In genomic region chr3:172511783-172512357, GRCh38 we compare ENCODE assay signal across 9 cellular contexts. TPM values are rescaled to one million over a fixed set of nuclear protein-coding genes. Genes with fewer than 3 reads are reported as not detected.
DNase-seq lines count a peak whose midpoint lies in the region; ATAC-seq and TF ChIP-seq lines count a peak whose summit lies in the region.
"Had no signal": no experiment of that assay in that cellular context is flagged by ENCODE, and none has a peak within 500 bp of the region (broad histone marks: within the 10 kb centered on the region; RNA-seq: fewer than 3 reads in every experiment).

No MANE protein-coding gene starts in this region.

- no peak for DNase-seq in heart left ventricle
- no peak for DNase-seq in cardiac septum (ENCODE audit: low spot score)
- DNase-seq in activated T-cell treated with anti-CD3 and anti-CD28 coated beads, Interleukin-2, amount 50 U/mL, for 72 hours: peak in 1 of 2 donors; percentile 16
- no peak for DNase-seq in medulla oblongata (ENCODE audit: extremely low spot score)
- no peak for DNase-seq in Karpas-422
- no peak for DNase-seq in COLO829 (ENCODE audit: low spot score)

- H3K9ac ChIP-seq in subcutaneous abdominal adipose tissue (ENCODE audit: low read length in 5 of 5) (no peak overlapping the region), Karpas-422 (ENCODE audit: low read length) (no peak overlapping the region)

- H3K36me3 Mint-ChIP-seq in activated T-cell treated with anti-CD3 and anti-CD28 coated beads, Interleukin-2, amount 50 U/mL, for 72 hours (ENCODE audit: insufficient read depth in 2 of 2): peaks cover 29 to 49% of the 10 kb centered on the region in 2 donors

- peak overlapping the region; percentile 71 to 85 for H3K4me3 Mint-ChIP-seq in activated T-cell treated with anti-CD3 and anti-CD28 coated beads, Interleukin-2, amount 50 U/mL, for 72 hours

- H2AFZ ChIP-seq in Karpas-422 (ENCODE audit: low read length): no peak overlapping the region

- H3K4me1 Mint-ChIP-seq in activated T-cell treated with anti-CD3 and anti-CD28 coated beads, Interleukin-2, amount 50 U/mL, for 72 hours (ENCODE audit: low read depth): peaks cover 69% of the 10 kb centered on the region

- H3K9me3 Mint-ChIP-seq in activated T-cell treated with anti-CD3 and anti-CD28 coated beads, Interleukin-2, amount 50 U/mL, for 72 hours: peaks cover 0 to 5% of the 10 kb centered on the region in 2 donors

- H4K20me1 ChIP-seq in Karpas-422 (ENCODE audit: insufficient read depth, low read depth, low read length): no peaks in the 10 kb centered on the region

- H3K27me3 ChIP-seq in heart left ventricle: no peaks in the 10 kb centered on the region
- no peaks in the 10 kb centered on the region for H3K27me3 ChIP-seq in subcutaneous abdominal adipose tissue (ENCODE audit: control insufficient read depth in 5 of 5, insufficient read depth in 4 of 5, low read length in 5 of 5)
- no peaks in the 10 kb centered on the region for H3K27me3 ChIP-seq in Karpas-422 (ENCODE audit: low read length)

- H3K27ac ChIP-seq in heart left ventricle (peak overlapping the region in 7 of 12 donors; percentile 27 to 96 (median 67)), subcutaneous abdominal adipose tissue (ENCODE audit: low read depth, low read length) (peak overlapping the region; percentile 75), Karpas-422 (ENCODE audit: low read length) (no peak overlapping the region)
- H3K27ac ChIP-seq: C4-2B had no signal

- H3K4me3 ChIP-seq in heart left ventricle: peak overlapping the region in 1 of 12 donors; percentile 13
- H3K4me3 ChIP-seq in subcutaneous abdominal adipose tissue (ENCODE audit: low read depth in 1 of 5, low read length in 5 of 5): no peak overlapping the region
- H3K4me3 ChIP-seq in Karpas-422 (ENCODE audit: low read length): no peak overlapping the region

- WGBS in heart left ventricle, 4 donors: 85 to 95% (median 85%) methylated on average over 3 of the region's 3 CpGs

- H3K36me3 ChIP-seq in heart left ventricle (peaks cover 0 to 89% (median 71%) of the 10 kb centered on the region in 9 donors), subcutaneous abdominal adipose tissue (ENCODE audit: control insufficient read depth in 5 of 5, insufficient read depth in 5 of 5, low read length in 5 of 5) (peaks cover 39 to 73% (median 63%) of the 10 kb centered on the region in 5 donors), Karpas-422 (ENCODE audit: insufficient read depth, low read length) (no peaks in the 10 kb centered on the region)

- no peaks in the 10 kb centered on the region for H3K9me2 ChIP-seq in Karpas-422 (replicated peaks; ENCODE audit: insufficient read depth, low read length)

- H3K4me2 ChIP-seq in Karpas-422 (ENCODE audit: low read depth, low read length, poor library complexity, severe bottlenecking): no peak overlapping the region

- no peaks in the 10 kb centered on the region for H3K79me2 ChIP-seq in Karpas-422 (ENCODE audit: low read length)

- TF ChIP-seq CTCF in heart left ventricle (IDR thresholded peaks at IDR 0.05): no peak

- ATAC-seq in heart left ventricle (no peak), HG02973 (IDR thresholded peaks at IDR 0.05; ENCODE audit: unreplicated experiment) (peak; percentile 40)
- peak; percentile 71 for ATAC-seq in activated T-cell treated with anti-CD3 and anti-CD28 coated beads, Interleukin-2, amount 50 U/mL, for 72 hours (replicated peaks in 1 of 2)

- intact Hi-C loops in heart left ventricle (cut with DNase I): loop anchor here in 7 of 10 donors (2.0 to 10.0 kb wide), 3 partner anchors 83 to 85 kb away; no protein-coding TSS in a partner anchor
- intact Hi-C loops in cardiac septum (cut with DNase I): loop anchor here (5.0 kb wide), 1 partner anchor 50 kb away; no protein-coding TSS in a partner anchor

- TF ChIP-seq POLR2A in heart left ventricle (IDR thresholded peaks at IDR 0.05): no peak

- H3K9me3 ChIP-seq in heart left ventricle (no peaks in the 10 kb centered on the region), subcutaneous abdominal adipose tissue (ENCODE audit: control insufficient read depth in 5 of 5, low read length in 5 of 5) (no peaks in the 10 kb centered on the region), Karpas-422 (ENCODE audit: low read length) (no peaks in the 10 kb centered on the region)

- H3K4me1 ChIP-seq in heart left ventricle (peaks cover 4 to 69% (median 30%) of the 10 kb centered on the region in 12 donors), subcutaneous abdominal adipose tissue (ENCODE audit: control insufficient read depth in 5 of 5, insufficient read depth in 5 of 5, low read length in 5 of 5) (peaks cover 6 to 46% (median 31%) of the 10 kb centered on the region in 5 donors), Karpas-422 (ENCODE audit: low read length) (no peaks in the 10 kb centered on the region)

- H3K27me3 Mint-ChIP-seq in activated T-cell treated with anti-CD3 and anti-CD28 coated beads, Interleukin-2, amount 50 U/mL, for 72 hours (ENCODE audit: low read depth): no peaks in the 10 kb centered on the region

- H3K27ac Mint-ChIP-seq in activated T-cell treated with anti-CD3 and anti-CD28 coated beads, Interleukin-2, amount 50 U/mL, for 72 hours: peak overlapping the region; percentile 95

RNA-seq across cellular contexts. Expression of gene TNFSF10, which starts 11.4 kb away (rescaled TPM):
- 10 to 100 TPM in 8 of 9 donors, 1 to 10 TPM in 1; 7.0 to 80.4 (median 22.4) TPM for total RNA-seq in heart left ventricle
- 10 to 100 TPM; 15.2 to 18.3 TPM for polyA plus RNA-seq in heart left ventricle
- total RNA-seq in cardiac septum: 13.0 TPM
- total RNA-seq in activated T-cell treated with anti-CD3 and anti-CD28 coated beads, Interleukin-2, amount 50 U/mL, for 72 hours: 10 to 100 TPM; 30.3 to 44.0 TPM
- not detected in 2 replicates for total RNA-seq in Karpas-422 (2014; rRNA removed; shearing (Covaris generic); ENCODE audit: low replicate concordance)

Comparison
In these comparisons a context has a peak if more than half of its experiments do, and no peak if none do; other contexts are left out.
1. ATAC-seq: peak in HG02973 (single experiment) and activated T-cell treated with anti-CD3 and anti-CD28 coated beads, Interleukin-2, amount 50 U/mL, for 72 hours (2 of 2); none in heart left ventricle (0 of 4).